ENCODE assay signal across 21 cellular contexts in genomic region chr9:136153381-136154065, GRCh38. TPM values are rescaled to one million over a fixed set of nuclear protein-coding genes. Genes with fewer than 3 reads are reported as not detected.
DNase-seq lines count a peak whose midpoint lies in the region; TF ChIP-seq lines count a peak whose summit lies in the region.
"Had no signal": no experiment of that assay in that cellular context is flagged by ENCODE, and none has a peak within 500 bp of the region (broad histone marks: within the 10 kb centered on the region; RNA-seq: fewer than 3 reads in every experiment).

No MANE protein-coding gene starts in this region.

- H3K27ac Mint-ChIP-seq in nephron progenitor cell, result no peak overlapping the region

- peaks cover 13% of the 10 kb centered on the region for H3K27me3 ChIP-seq in GM23248 (replicated peaks; ENCODE audit: insufficient read depth)

- no peak overlapping the region for H3K4me3 Mint-ChIP-seq in nephron progenitor cell

- no peaks in the 10 kb centered on the region for H3K9me2 ChIP-seq in GM23248 (ENCODE audit: insufficient read depth)

- no peaks in the 10 kb centered on the region for H3K9me3 Mint-ChIP-seq in nephron progenitor cell

- H4K20me1 ChIP-seq in GM23248 (ENCODE audit: insufficient read depth), result no peaks in the 10 kb centered on the region

- DNase-seq in NCI-H82 (lab: John Stamatoyannopoulos, UW) (peak; percentile 24), NCI-H82 treated with DMSO at 0.1 percent for 48 hours (lab: John Stamatoyannopoulos, UW; ENCODE audit: unreplicated experiment) (no peak), COLO668 (lab: John Stamatoyannopoulos, UW; ENCODE audit: unreplicated experiment) (peak; percentile 35), RPMI8226 (peak; percentile 44), nephron progenitor cell (peak; percentile 8), OCI-M2 (lab: John Stamatoyannopoulos, UW; ENCODE audit: unreplicated experiment) (no peak), GM23248 (no peak)
- no peak for DNase-seq in stimulated activated CD4-positive, alpha-beta T cell treated with anti-CD3 and anti-CD28 coated beads, Interleukin-1b, Interleukin-23, amount 100 ng/mL, for 48 hours
- DNase-seq: C1 segment of cervical spinal cord, COR-L47, DMS79, NCI-H1092 treated with DMSO at 0.1 percent for 48 hours, NCI-H1694 treated with DMSO at 0.1 percent for 48 hours, NCI-H446 treated with DMSO at 0.1 percent for 48 hours, NCI-H774, T-helper 1 cell had no signal

- no peaks in the 10 kb centered on the region for H3K36me3 Mint-ChIP-seq in nephron progenitor cell (ENCODE audit: low read depth)

- 65 to 72% methylated on average over 20 to 24 of the region's 24 CpGs for WGBS in GM23248 (ENCODE audit: low coverage in 1 of 2, low lambda C conversion rate in 2 of 2, missing lambda C conversion rate in 2 of 2), 2 experiments

- no peak overlapping the region for H3K27ac ChIP-seq in GM23248
- H3K27ac ChIP-seq: HL-60, KMS-11, RWPE1, SK-N-MC had no signal

- TF ChIP-seq CTCF in nephron progenitor cell (IDR thresholded peaks at IDR 0.05), result no peak

- no peak overlapping the region for H2AFZ ChIP-seq in GM23248

- no peaks in the 10 kb centered on the region for H3K4me1 ChIP-seq in GM23248 (ENCODE audit: insufficient read depth)

- H3K4me3 ChIP-seq in GM23248, result no peak overlapping the region
- H3K4me3 ChIP-seq: SK-N-MC had no signal

- H3K27me3 Mint-ChIP-seq in nephron progenitor cell (ENCODE audit: low read depth, poor library complexity), result peaks cover 42% of the 10 kb centered on the region

- peaks cover 43% of the 10 kb centered on the region for H3K4me1 Mint-ChIP-seq in nephron progenitor cell

- H3K9ac ChIP-seq in GM23248, result no peak overlapping the region
- H3K9ac ChIP-seq: KMS-11 had no signal

- H3K9me3 ChIP-seq in GM23248 (ENCODE audit: low read depth), result no peaks in the 10 kb centered on the region

- in situ Hi-C loops in GM23248 (cut with MboI), result no loop called here

- no peaks in the 10 kb centered on the region for H3K79me2 ChIP-seq in GM23248 (ENCODE audit: insufficient read depth)

- no peaks in the 10 kb centered on the region for H3F3A ChIP-seq in GM23248 (ENCODE audit: insufficient read depth)

- no peaks in the 10 kb centered on the region for H3K36me3 ChIP-seq in GM23248 (ENCODE audit: low read depth)

- H3K4me2 ChIP-seq in GM23248 (ENCODE audit: unreplicated experiment), result no peak overlapping the region
- H3K4me2 ChIP-seq: KMS-11 had no signal

RNA-seq across cellular contexts. Expression of gene TMEM250, which starts 34.8 kb away (rescaled TPM):
- total RNA-seq in GM23248 (2014; rRNA removed; shearing (Covaris generic)), result 69.7 and 94.0 TPM in 2 replicates
- 25.2 and 25.9 TPM in 2 replicates for polyA plus RNA-seq in GM23248 (2016; fragmentation: Nextera tagmentation; extraction: Ambion mirVana)

RNA-seq across cellular contexts. Expression of gene LHX3, which starts 51.4 kb away (rescaled TPM):
- not detected in 2 replicates for total RNA-seq in GM23248 (2014; rRNA removed; shearing (Covaris generic))
- not detected in 2 replicates for polyA plus RNA-seq in GM23248 (2016; fragmentation: Nextera tagmentation; extraction: Ambion mirVana)
- total RNA-seq: A172 had no signal

RNA-seq across cellular contexts. Expression of gene NACC2, which starts 58.4 kb away (rescaled TPM):
- 30.7 and 35.9 TPM in 2 replicates for total RNA-seq in GM23248 (2014; rRNA removed; shearing (Covaris generic))
- polyA plus RNA-seq in GM23248 (2016; fragmentation: Nextera tagmentation; extraction: Ambion mirVana), result 5.2 and 5.3 TPM in 2 replicates

Comparison
In these comparisons a context has a peak if more than half of its experiments do, and no peak if none do; other contexts are left out.
1. DNase-seq: peak in NCI-H82 (single experiment), COLO668 (single experiment), RPMI8226 (single experiment) and nephron progenitor cell (single experiment); none in NCI-H82 treated with DMSO at 0.1 percent for 48 hours (single experiment), OCI-M2 (single experiment), stimulated activated CD4-positive, alpha-beta T cell treated with anti-CD3 and anti-CD28 coated beads, Interleukin-1b, Interleukin-23, amount 100 ng/mL, for 48 hours (single experiment) and GM23248 (single experiment).